Comparison of ENCODE assay signal across 2 cellular contexts in the genomic region with DNA sequence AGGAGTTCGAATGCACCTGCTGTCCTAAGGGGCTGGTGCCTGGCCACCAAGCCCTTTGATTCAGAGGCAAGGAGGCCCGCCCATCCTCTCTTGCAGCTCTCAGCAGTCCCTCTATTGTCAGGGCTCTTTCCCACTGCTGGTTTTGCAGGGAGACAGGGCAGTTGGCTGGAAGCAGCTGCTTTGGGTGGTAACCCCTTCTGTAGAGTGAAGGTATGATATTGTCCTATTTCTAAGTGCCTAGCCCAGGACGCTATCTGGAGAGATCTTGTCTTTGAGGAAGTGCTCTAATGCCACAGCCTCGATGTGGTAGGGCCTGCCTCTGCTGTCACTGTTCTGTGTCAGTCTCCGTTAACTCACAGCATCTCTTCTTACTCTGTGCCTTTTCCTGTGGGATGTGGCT.
TF ChIP-seq lines count a peak whose summit lies in the region.

No MANE protein-coding gene starts in this region.

TF ChIP-seq in IMR-90, 13 proteins besides CTCF, POLR2A, EP300 and RAD21:
- TF ChIP-seq RFX5 (IDR thresholded peaks at IDR 0.05; ENCODE audit: low read depth, low read length) (no peak), MXI1 (IDR thresholded peaks at IDR 0.05; ENCODE audit: borderline replicate concordance, low read depth, low read length) (no peak), NFE2L2 (IDR thresholded peaks at IDR 0.05; ENCODE audit: low read depth, low read length) (no peak), CHD1 (IDR thresholded peaks at IDR 0.05; ENCODE audit: low read depth, low read length) (no peak), SMC3 (IDR thresholded peaks at IDR 0.05; ENCODE audit: low read depth, low read length) (no peak), CEBPB (IDR thresholded peaks at IDR 0.05; ENCODE audit: low read depth, low read length) (no peak), MAFK (IDR thresholded peaks at IDR 0.05; ENCODE audit: low read depth, low read length) (no peak), MAZ (IDR thresholded peaks at IDR 0.05; ENCODE audit: borderline replicate concordance, low read depth, low read length) (no peak), FOS (IDR thresholded peaks at IDR 0.05; ENCODE audit: low read depth, low read length) (no peak), RCOR1 (IDR thresholded peaks at IDR 0.05; ENCODE audit: insufficient replicate concordance, low read length) (no peak), BHLHE40 (IDR thresholded peaks at IDR 0.05; ENCODE audit: low read depth, low read length) (no peak)
- TF ChIP-seq, protein P1, sequence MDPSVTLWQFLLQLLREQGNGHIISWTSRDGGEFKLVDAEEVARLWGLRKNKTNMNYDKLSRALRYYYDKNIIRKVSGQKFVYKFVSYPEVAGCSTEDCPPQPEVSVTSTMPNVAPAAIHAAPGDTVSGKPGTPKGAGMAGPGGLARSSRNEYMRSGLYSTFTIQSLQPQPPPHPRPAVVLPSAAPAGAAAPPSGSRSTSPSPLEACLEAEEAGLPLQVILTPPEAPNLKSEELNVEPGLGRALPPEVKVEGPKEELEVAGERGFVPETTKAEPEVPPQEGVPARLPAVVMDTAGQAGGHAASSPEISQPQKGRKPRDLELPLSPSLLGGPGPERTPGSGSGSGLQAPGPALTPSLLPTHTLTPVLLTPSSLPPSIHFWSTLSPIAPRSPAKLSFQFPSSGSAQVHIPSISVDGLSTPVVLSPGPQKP (IDR thresholded peaks at IDR 0.05; ENCODE audit: borderline replicate concordance, low read depth, low read length): no peak
- TF ChIP-seq, protein P2, sequence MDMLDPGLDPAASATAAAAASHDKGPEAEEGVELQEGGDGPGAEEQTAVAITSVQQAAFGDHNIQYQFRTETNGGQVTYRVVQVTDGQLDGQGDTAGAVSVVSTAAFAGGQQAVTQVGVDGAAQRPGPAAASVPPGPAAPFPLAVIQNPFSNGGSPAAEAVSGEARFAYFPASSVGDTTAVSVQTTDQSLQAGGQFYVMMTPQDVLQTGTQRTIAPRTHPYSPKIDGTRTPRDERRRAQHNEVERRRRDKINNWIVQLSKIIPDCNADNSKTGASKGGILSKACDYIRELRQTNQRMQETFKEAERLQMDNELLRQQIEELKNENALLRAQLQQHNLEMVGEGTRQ (IDR thresholded peaks at IDR 0.05; ENCODE audit: low read depth, low read length): no peak

TF ChIP-seq in HepG2, 621 proteins besides CTCF, POLR2A, EP300 and RAD21:
- TF ChIP-seq GATAD1 (CRISPR knock-in tag; IDR thresholded peaks at IDR 0.05): no peak
- TF ChIP-seq AKAP8 (CRISPR knock-in tag; IDR thresholded peaks at IDR 0.05): 0 out of 2 replicates have a peak, but pooled peaks have one; percentile 61
